23 cellular contexts compared by ENCODE assay signal in genomic region chr4:38504396-38504715, GRCh38.
"Had no signal": no experiment of that assay in that cellular context is flagged by ENCODE, and none has a peak within 500 bp of the region (broad histone marks: within the 10 kb centered on the region; RNA-seq: fewer than 3 reads in every experiment).

No MANE protein-coding gene starts in this region.

- H3K4me1 ChIP-seq: adrenal gland, breast epithelium, gastrocnemius medialis, upper lobe of right lung had no signal

- H3K27ac ChIP-seq: adrenal gland, breast epithelium, gastrocnemius medialis, heart left ventricle, upper lobe of right lung had no signal

- H3K27ac Mint-ChIP-seq: activated CD4-positive, alpha-beta memory T cell treated with anti-CD3 and anti-CD28 coated beads, Interleukin-2, amount 10 ng/mL, durations not matched to agents 7 days and 5 days; activated CD8-positive, alpha-beta memory T cell treated with anti-CD3 and anti-CD28 coated beads, Interleukin-2, amount 10 ng/mL, durations not matched to agents 7 days and 5 days; activated naive CD4-positive, alpha-beta T cell treated with anti-CD3 and anti-CD28 coated beads, Interleukin-2, amount 10 ng/mL, durations not matched to agents 7 days and 5 days; activated T-helper 2 cell treated with anti-CD3 and anti-CD28 coated beads, Interferon-gamma antibody, Interleukin-2, Interleukin-4, amounts not matched to agents 10 μg/mL and 5 μg/mL and 100 μg/mL, durations not matched to agents 14 hours and 24 hours and 36 hours; nephron progenitor cell had no signal

- H3K4me1 Mint-ChIP-seq: nephron progenitor cell had no signal

- H3K4me3 ChIP-seq: adrenal gland, breast epithelium, gastrocnemius medialis, heart left ventricle, lung, smooth muscle cell, upper lobe of right lung had no signal

- ATAC-seq: activated CD8-positive, alpha-beta memory T cell treated with anti-CD3 and anti-CD28 coated beads, Interleukin-2, amount 10 ng/mL, durations not matched to agents 7 days and 5 days; esophagus mucosa; gastrocnemius medialis; heart left ventricle; left lobe of liver; sciatic nerve; upper lobe of right lung had no signal

- H3K4me2 ChIP-seq: smooth muscle cell had no signal

- H3K4me3 Mint-ChIP-seq: activated CD4-positive, alpha-beta memory T cell treated with anti-CD3 and anti-CD28 coated beads, Interleukin-2, amount 10 ng/mL, durations not matched to agents 7 days and 5 days; activated CD8-positive, alpha-beta memory T cell treated with anti-CD3 and anti-CD28 coated beads, Interleukin-2, amount 10 ng/mL, durations not matched to agents 7 days and 5 days; activated naive CD4-positive, alpha-beta T cell treated with anti-CD3 and anti-CD28 coated beads, Interleukin-2, amount 10 ng/mL, durations not matched to agents 7 days and 5 days; nephron progenitor cell had no signal

- H3K9me3 ChIP-seq: adrenal gland, breast epithelium, gastrocnemius medialis, heart left ventricle, upper lobe of right lung had no signal

- H3K36me3 ChIP-seq: adrenal gland, breast epithelium, gastrocnemius medialis, heart left ventricle, upper lobe of right lung had no signal

- DNase-seq: activated CD4-positive, alpha-beta memory T cell treated with anti-CD3 and anti-CD28 coated beads, Interleukin-2, amount 10 ng/mL, durations not matched to agents 7 days and 5 days; activated CD4-positive, alpha-beta T cell treated with anti-CD3 and anti-CD28 coated beads for 4 hours; activated CD8-positive, alpha-beta memory T cell treated with anti-CD3 and anti-CD28 coated beads, Interleukin-2, amount 10 ng/mL, durations not matched to agents 7 days and 5 days; activated naive CD4-positive, alpha-beta T cell treated with anti-CD3 and anti-CD28 coated beads, Interleukin-2, amount 10 ng/mL, durations not matched to agents 7 days and 5 days; activated T-cell treated with anti-CD3 and anti-CD28 coated beads, Interleukin-2, amount 50 U/mL, for 1 hour; adrenal gland; cerebellar nuclear complex; effector CD4-positive, alpha-beta T cell; gastrocnemius medialis; heart left ventricle; kidney; nephron progenitor cell; nucleus accumbens; stimulated activated CD4-positive, alpha-beta T cell treated with anti-CD3 and anti-CD28 coated beads, Interleukin-4, amount 100 ng/mL, for 24 hours; stimulated activated naive CD4-positive, alpha-beta T cell; upper lobe of right lung had no signal

- H3K27me3 ChIP-seq: adrenal gland, breast epithelium, gastrocnemius medialis, heart left ventricle, upper lobe of right lung had no signal

- H3K9me3 Mint-ChIP-seq: activated CD4-positive, alpha-beta memory T cell treated with anti-CD3 and anti-CD28 coated beads, Interleukin-2, amount 10 ng/mL, durations not matched to agents 7 days and 5 days; activated T-helper 2 cell treated with anti-CD3 and anti-CD28 coated beads, Interferon-gamma antibody, Interleukin-2, Interleukin-4, amounts not matched to agents 10 μg/mL and 5 μg/mL and 100 μg/mL, durations not matched to agents 14 hours and 24 hours and 36 hours had no signal
